ENCODE assay signal across 21 cellular contexts in the genomic region with DNA sequence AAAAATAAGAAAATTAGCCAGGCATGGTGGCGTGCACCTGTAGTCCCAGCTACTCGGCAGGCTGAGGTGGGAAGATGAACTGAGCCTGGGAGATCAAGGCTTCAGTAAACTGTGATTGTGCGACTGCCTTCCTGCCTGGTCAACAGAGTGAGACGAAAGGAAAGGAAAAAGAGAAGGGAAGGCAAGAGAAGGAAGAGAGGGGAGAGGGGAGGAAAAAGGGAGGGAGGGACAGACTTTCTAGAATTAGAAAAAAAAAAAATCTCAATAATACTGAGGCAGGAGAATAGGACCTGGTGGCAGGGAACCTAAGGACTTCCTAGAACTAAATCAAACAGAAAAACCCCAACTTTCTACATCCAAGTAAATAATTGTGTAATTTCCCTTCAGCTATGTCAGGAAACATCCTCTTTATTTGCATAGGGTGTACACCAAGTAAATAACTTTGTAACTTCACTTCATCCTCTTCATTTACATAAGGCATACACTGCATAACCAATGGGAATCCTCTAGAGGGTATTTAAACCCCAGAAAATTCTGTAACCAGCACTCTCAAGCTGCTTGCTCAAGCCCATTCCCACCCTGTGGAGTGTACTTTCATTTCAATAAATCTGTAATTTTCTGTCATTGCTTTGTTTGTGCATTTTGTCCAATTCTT. TPM values are rescaled to one million over a fixed set of nuclear protein-coding genes. Genes with fewer than 3 reads are reported as not detected.
DNase-seq lines count a peak whose midpoint lies in the region; ATAC-seq and TF ChIP-seq lines count a peak whose summit lies in the region.
"Had no signal": no experiment of that assay in that cellular context is flagged by ENCODE, and none has a peak within 500 bp of the region (broad histone marks: within the 10 kb centered on the region; RNA-seq: fewer than 3 reads in every experiment).

No MANE protein-coding gene starts in this region.

- H3K4me3 ChIP-seq in epithelial cell of esophagus (ENCODE audit: low read length): no peak overlapping the region
- H3K4me3 ChIP-seq: smooth muscle cell had no signal

- no peak for TF ChIP-seq CTCF in C4-2B (conservative IDR thresholded peaks at IDR 0.05)
- TF ChIP-seq CTCF in HFFc6 (IDR thresholded peaks at IDR 0.05): no peak
- TF ChIP-seq CTCF in epithelial cell of esophagus (IDR thresholded peaks at IDR 0.05; ENCODE audit: insufficient read depth, low read depth, low read length, missing control alignments): no peak

- peak overlapping the region; percentile 32 for H3K27ac ChIP-seq in C4-2B

- H3K4me3 Mint-ChIP-seq in HFFc6: no peak overlapping the region
- no peak overlapping the region for H3K4me3 Mint-ChIP-seq in memory B cell
- H3K4me3 Mint-ChIP-seq: activated naive CD4-positive, alpha-beta T cell treated with anti-CD3 and anti-CD28 coated beads, Interleukin-2, amount 50 U/mL, for 24 hours; activated T-helper 1 cell treated with anti-CD3 and anti-CD28 coated beads, Interleukin-12 subunit alpha, Interleukin-12 subunit beta, Interleukin-2, Interleukin-4 antibody, amounts not matched to agents 30 ng/mL and 10 ng/mL and 1 ng/mL, durations not matched to agents 14 hours and 24 hours and 36 hours; stimulated activated naive CD8-positive, alpha-beta T cell treated with anti-CD3 and anti-CD28 coated beads, Interleukin-15, Interleukin-2, amounts not matched to agents 100 ng/mL and 50 ng/mL, for 24 hours had no signal

- no peak for DNase-seq in HFFc6
- peak; percentile 49 for DNase-seq in epithelial cell of esophagus (ENCODE audit: low read depth)
- DNase-seq in memory B cell (ENCODE audit: low spot score in 2 of 2): no peak
- no peak for DNase-seq in NCI-H2029 treated with DMSO at 0.1 percent for 48 hours (lab: John Stamatoyannopoulos, UW)
- DNase-seq: activated CD4-positive, alpha-beta T cell treated with anti-CD3 and anti-CD28 coated beads for 1 hour; aorta; effector CD8-positive, alpha-beta T cell; NCI-H2081; NCI-H446 treated with DMSO at 0.1 percent for 48 hours; RPMI8226; stimulated activated CD4-positive, alpha-beta T cell treated with anti-CD3 and anti-CD28 coated beads, Interleukin-4, amount 100 ng/mL, for 24 hours; trophoblast cell had no signal

- no peaks in the 10 kb centered on the region for H3K27me3 Mint-ChIP-seq in HFFc6 (ENCODE audit: insufficient read depth)
- H3K27me3 Mint-ChIP-seq in memory B cell: no peaks in the 10 kb centered on the region
- H3K27me3 Mint-ChIP-seq: activated naive CD4-positive, alpha-beta T cell treated with anti-CD3 and anti-CD28 coated beads, Interleukin-2, amount 50 U/mL, for 24 hours; stimulated activated naive CD8-positive, alpha-beta T cell treated with anti-CD3 and anti-CD28 coated beads, Interleukin-15, Interleukin-2, amounts not matched to agents 100 ng/mL and 50 ng/mL, for 24 hours had no signal

- peak overlapping the region; percentile 20; the same call in 1 of the 2 replicates for H3K27ac Mint-ChIP-seq in HFFc6
- no peak overlapping the region for H3K27ac Mint-ChIP-seq in memory B cell
- H3K27ac Mint-ChIP-seq: activated naive CD4-positive, alpha-beta T cell treated with anti-CD3 and anti-CD28 coated beads, Interleukin-2, amount 50 U/mL, for 24 hours; activated T-helper 1 cell treated with anti-CD3 and anti-CD28 coated beads, Interleukin-12 subunit alpha, Interleukin-12 subunit beta, Interleukin-2, Interleukin-4 antibody, amounts not matched to agents 30 ng/mL and 10 ng/mL and 1 ng/mL, durations not matched to agents 14 hours and 24 hours and 36 hours; stimulated activated naive CD8-positive, alpha-beta T cell treated with anti-CD3 and anti-CD28 coated beads, Interleukin-15, Interleukin-2, amounts not matched to agents 100 ng/mL and 50 ng/mL, for 24 hours had no signal

- H3K4me1 Mint-ChIP-seq in HFFc6 (ENCODE audit: low read depth) (peaks cover 28% of the 10 kb centered on the region), memory B cell (peaks cover 8% of the 10 kb centered on the region)

- ATAC-seq in memory B cell (ENCODE audit: low read depth): peak; percentile 47
- ATAC-seq in HG02759 (IDR thresholded peaks at IDR 0.05; ENCODE audit: unreplicated experiment): no peak
- no peak for ATAC-seq in GM21381 (IDR thresholded peaks at IDR 0.05; ENCODE audit: unreplicated experiment)
- ATAC-seq in GM19328 (IDR thresholded peaks at IDR 0.05; ENCODE audit: unreplicated experiment): no peak
- ATAC-seq: esophagus mucosa had no signal

- H3K36me3 Mint-ChIP-seq in HFFc6 (ENCODE audit: low read depth) (peaks cover 10% of the 10 kb centered on the region), memory B cell (peaks cover 2% of the 10 kb centered on the region)
- H3K36me3 Mint-ChIP-seq: activated naive CD4-positive, alpha-beta T cell treated with anti-CD3 and anti-CD28 coated beads, Interleukin-2, amount 50 U/mL, for 24 hours had no signal

- H3K9me3 Mint-ChIP-seq in HFFc6 (no peaks in the 10 kb centered on the region), memory B cell (no peaks in the 10 kb centered on the region)
- H3K9me3 Mint-ChIP-seq: activated naive CD4-positive, alpha-beta T cell treated with anti-CD3 and anti-CD28 coated beads, Interleukin-2, amount 50 U/mL, for 24 hours; activated T-helper 1 cell treated with anti-CD3 and anti-CD28 coated beads, Interleukin-12 subunit alpha, Interleukin-12 subunit beta, Interleukin-2, Interleukin-4 antibody, amounts not matched to agents 30 ng/mL and 10 ng/mL and 1 ng/mL, durations not matched to agents 14 hours and 24 hours and 36 hours; stimulated activated naive CD8-positive, alpha-beta T cell treated with anti-CD3 and anti-CD28 coated beads, Interleukin-15, Interleukin-2, amounts not matched to agents 100 ng/mL and 50 ng/mL, for 24 hours had no signal

RNA-seq across cellular contexts. Expression of gene SBF2, which starts 8.7 kb away (rescaled TPM):
- 10 to 100 TPM; 25.2 to 36.0 (median 30.7) TPM for total RNA-seq in HFFc6 (2021; fragmentation: NEBNext Ultra II Directional; extraction: Animal tissue kit (Norgen Biotek cat#: 25700))

RNA-seq across cellular contexts. Expression of gene ADM, which starts 19.6 kb away (rescaled TPM):
- total RNA-seq in HFFc6 (2021; fragmentation: NEBNext Ultra II Directional; extraction: Animal tissue kit (Norgen Biotek cat#: 25700)): 100 to 1,000 TPM; 219 to 346 (median 321) TPM
